In the genomic region with DNA sequence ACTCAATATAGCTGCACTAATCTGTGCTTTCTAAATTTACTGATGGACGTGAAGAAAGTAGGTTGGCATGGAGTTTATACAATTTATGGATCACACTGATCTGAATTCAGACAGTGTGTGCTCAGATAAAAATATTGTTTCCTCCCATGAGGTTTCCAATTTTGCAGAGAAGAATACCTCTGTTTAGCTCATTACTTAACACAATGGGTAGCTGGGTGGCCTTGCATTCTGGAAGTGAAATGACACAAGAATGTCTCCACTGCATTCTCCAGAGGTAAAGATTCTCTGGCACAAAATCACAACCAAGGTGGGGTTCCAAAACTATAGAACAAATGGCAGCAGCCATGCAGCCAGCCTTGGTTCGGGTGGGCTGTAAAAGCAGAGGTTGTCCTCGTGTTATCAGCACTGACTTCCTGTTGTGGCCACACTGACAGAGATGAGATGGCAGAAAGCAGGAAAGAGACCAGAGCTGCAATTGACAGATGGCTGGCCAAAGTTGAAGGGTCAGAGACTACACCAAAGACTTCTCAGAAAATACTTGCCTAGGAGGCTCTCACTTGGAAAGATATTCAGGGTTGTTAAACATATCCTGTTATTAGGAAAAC, we compare ENCODE assay signal across 12 cellular contexts. TPM values are rescaled to one million over a fixed set of nuclear protein-coding genes. Genes with fewer than 3 reads are reported as not detected.
DNase-seq lines count a peak whose midpoint lies in the region; ATAC-seq and TF ChIP-seq lines count a peak whose summit lies in the region.
"Had no signal": no experiment of that assay in that cellular context is flagged by ENCODE, and none has a peak within 500 bp of the region (broad histone marks: within the 10 kb centered on the region; RNA-seq: fewer than 3 reads in every experiment).

No MANE protein-coding gene starts in this region.

- CTCF ChIA-PET in Caco-2 (lab: Charles Lee), result no interaction called here
- CTCF ChIA-PET in GM10248 (lab: Yijun Ruan, JAX), result interaction anchor here (0.8 to 3.1 kb wide), 7 partner anchors 11 to 1740 kb away, joined by 3 to 17 read pairs (median 3); no protein-coding TSS in a partner anchor

- no peaks in the 10 kb centered on the region for H3K36me3 ChIP-seq in right atrium auricular region
- H3K36me3 ChIP-seq in Caco-2 (ENCODE audit: control insufficient read depth, insufficient read depth, low read length), result no peaks in the 10 kb centered on the region
- no peaks in the 10 kb centered on the region for H3K36me3 ChIP-seq in spleen
- H3K36me3 ChIP-seq: esophagus squamous epithelium had no signal

- no peak for TF ChIP-seq CTCF in right atrium auricular region (IDR thresholded peaks at IDR 0.05)
- TF ChIP-seq CTCF in Caco-2 (IDR thresholded peaks at IDR 0.05; ENCODE audit: insufficient read depth in 1 of 2, low read depth in 1 of 2, low read length in 1 of 2, severe bottlenecking in 1 of 2, unreplicated experiment in 1 of 2), result no peak
- TF ChIP-seq CTCF in spleen (IDR thresholded peaks at IDR 0.05 in 8 of 11, conservative IDR thresholded peaks at IDR 0.05 in 3 of 11), result no peak
- no peak for TF ChIP-seq CTCF in GM10248 (IDR thresholded peaks at IDR 0.05; ENCODE audit: control extremely low read depth, extremely low read depth, low read depth, missing control alignments)

- no peaks in the 10 kb centered on the region for H3K9me3 Mint-ChIP-seq in Caco-2 (ENCODE audit: unreplicated experiment)
- H3K9me3 Mint-ChIP-seq: naive thymus-derived CD8-positive, alpha-beta T cell had no signal

- H3K4me1 ChIP-seq in right atrium auricular region, result peaks cover 0 to 5% of the 10 kb centered on the region in 2 donors
- H3K4me1 ChIP-seq in Caco-2, result no peaks in the 10 kb centered on the region
- peaks cover 0 to 15% (median 12%) of the 10 kb centered on the region in 6 donors for H3K4me1 ChIP-seq in spleen

- ATAC-seq in Right ventricle myocardium superior (ENCODE audit: poor library complexity) (peak; percentile 31), HG03066 (IDR thresholded peaks at IDR 0.05; ENCODE audit: low read depth, unreplicated experiment) (peak; percentile 92)
- ATAC-seq: PC-3 had no signal

- no peaks in the 10 kb centered on the region for H3K4me1 Mint-ChIP-seq in Caco-2 (ENCODE audit: low read depth, unreplicated experiment)

- H3K27ac ChIP-seq in right atrium auricular region, result peak overlapping the region in 1 of 2 donors; percentile 36
- H3K27ac ChIP-seq in spleen, result peak overlapping the region in 1 of 8 donors; percentile 31
- H3K27ac ChIP-seq: esophagus squamous epithelium had no signal

- POLR2A ChIA-PET in Caco-2 (lab: Charles Lee) (no interaction called here), GM10248 (lab: Yijun Ruan, JAX) (no interaction called here)

- H3K4me3 Mint-ChIP-seq in Caco-2 (ENCODE audit: unreplicated experiment), result no peak overlapping the region

- no peaks in the 10 kb centered on the region for H3K27me3 Mint-ChIP-seq in Caco-2 (ENCODE audit: insufficient read depth, unreplicated experiment)

- no peak for DNase-seq in Right ventricle myocardium superior
- no peak for DNase-seq in right atrium auricular region (ENCODE audit: low spot score)
- peak; percentile 15 for DNase-seq in UCSD-AML1 (lab: John Stamatoyannopoulos, UW; ENCODE audit: unreplicated experiment)
- no peak for DNase-seq in Caco-2
- DNase-seq in spleen, result no peak
- DNase-seq in C1 segment of cervical spinal cord (lab: John Stamatoyannopoulos, UW), result no peak
- DNase-seq in GM10248 (ENCODE audit: extremely low spot score), result no peak
- DNase-seq: activated effector memory CD4-positive, alpha-beta T cell treated with Interleukin-2 at 50 U/mL for 16 hours; esophagus squamous epithelium; PC-3 had no signal

- no peak overlapping the region for H3K27ac Mint-ChIP-seq in Caco-2 (ENCODE audit: unreplicated experiment)

- no peaks in the 10 kb centered on the region for H3K9me3 ChIP-seq in right atrium auricular region
- no peaks in the 10 kb centered on the region for H3K9me3 ChIP-seq in Caco-2
- no peaks in the 10 kb centered on the region for H3K9me3 ChIP-seq in spleen
- H3K9me3 ChIP-seq: esophagus squamous epithelium had no signal

- no peaks in the 10 kb centered on the region for H3K27me3 ChIP-seq in right atrium auricular region
- no peaks in the 10 kb centered on the region for H3K27me3 ChIP-seq in Caco-2 (replicated peaks; ENCODE audit: control insufficient read depth, insufficient read depth, low read length)
- H3K27me3 ChIP-seq in spleen (replicated peaks in 1 of 7), result no peaks in the 10 kb centered on the region
- H3K27me3 ChIP-seq: esophagus squamous epithelium had no signal

- no peaks in the 10 kb centered on the region for H3K36me3 Mint-ChIP-seq in Caco-2 (ENCODE audit: insufficient read depth, unreplicated experiment)

- WGBS in spleen, 5 donors, result 24 to 32% (median 26%) methylated on average over 3 of the region's 3 CpGs

- no peak for TF ChIP-seq POLR2A in spleen (IDR thresholded peaks at IDR 0.05)

- no TSS peak for BruUV-seq in Caco-2 (replicated peaks; lab: Mats Ljungman, UMichigan)

- intact Hi-C loops in Right ventricle myocardium superior (cut with DNase I) (no loop called here), Caco-2 (cut with micrococcal nuclease; ENCODE audit: unreplicated experiment) (no loop called here), spleen (cut with DNase I; ENCODE audit: low total_unique reads) (no loop called here)

- H3K4me3 ChIP-seq in right atrium auricular region, result no peak overlapping the region
- no peak overlapping the region for H3K4me3 ChIP-seq in Caco-2 (ENCODE audit: low read depth, low read length)
- H3K4me3 ChIP-seq in spleen, result no peak overlapping the region
- H3K4me3 ChIP-seq: esophagus squamous epithelium had no signal

RNA-seq across cellular contexts. Expression of gene HDAC2, which starts 50.2 kb away (rescaled TPM):
- total RNA-seq in Right ventricle myocardium superior, result 41.0 TPM
- total RNA-seq in right atrium auricular region, result 10 to 100 TPM; 25.6 to 32.4 TPM
- 197 and 201 TPM in 2 replicates for total RNA-seq in Caco-2 (2022)
- total RNA-seq in spleen, result 10 to 100 TPM; 47.9 to 62.7 (median 54.6) TPM
- 10 to 100 TPM; 42.7 to 52.7 (median 47.2) TPM for polyA plus RNA-seq in spleen
